In genomic region chr2:120422761-120423160, GRCh38 we compare ENCODE assay signal across 16 cellular contexts.
A peak's percentile ranks its signal among the peaks of the same experiment; 100 is the strongest.
DNase-seq lines count a peak whose midpoint lies in the region; ATAC-seq and TF ChIP-seq lines count a peak whose summit lies in the region.
"Had no signal": no experiment of that assay in that cellular context is flagged by ENCODE, and none has a peak within 500 bp of the region (broad histone marks: within the 10 kb centered on the region; RNA-seq: fewer than 3 reads in every experiment).

No MANE protein-coding gene starts in this region.

- peak; percentile 70 for DNase-seq in cardiac septum (ENCODE audit: low spot score)
- no peak for DNase-seq in Right ventricle myocardium superior
- peak; percentile 47 for DNase-seq in osteoblast (ENCODE audit: insufficient read length, low spot score, missing footprints)
- DNase-seq in type B pancreatic cell (ENCODE audit: extremely low spot score, unreplicated experiment), result peak; percentile 52
- no peak for DNase-seq in occipital lobe (lab: John Stamatoyannopoulos, UW)
- no peak for DNase-seq in NCI-H1105 (lab: John Stamatoyannopoulos, UW)
- no peak for DNase-seq in glutamatergic neuron
- DNase-seq: CD8-positive, alpha-beta memory T cell; Karpas-422; MV-4-11; NCI-H1694 treated with DMSO at 0.1 percent for 48 hours; NCI-H446; NCI-H526; OCI-M1 had no signal

- H3K36me3 ChIP-seq in osteoblast (ENCODE audit: insufficient read depth, low read length), result no peaks in the 10 kb centered on the region
- H3K36me3 ChIP-seq: BLaER1 treated with 17β-estradiol and CSF1 and Interleukin-3, amounts not matched to agents 10 nM and 100 nM had no signal

- H3K79me2 ChIP-seq in osteoblast (ENCODE audit: insufficient read depth, low read length), result no peaks in the 10 kb centered on the region

- H3K9me3 ChIP-seq in osteoblast (ENCODE audit: low read depth, low read length), result no peaks in the 10 kb centered on the region
- H3K9me3 ChIP-seq: BLaER1 treated with 17β-estradiol and CSF1 and Interleukin-3, amounts not matched to agents 10 nM and 100 nM had no signal

- H3K27ac Mint-ChIP-seq in type B pancreatic cell (no peak overlapping the region), glutamatergic neuron (ENCODE audit: unreplicated experiment) (no peak overlapping the region)
- H3K27ac Mint-ChIP-seq: CD8-positive, alpha-beta memory T cell had no signal

- no peak overlapping the region for H2AFZ ChIP-seq in osteoblast (ENCODE audit: low read length)

- H3K27me3 Mint-ChIP-seq in type B pancreatic cell, result peaks cover 49% of the 10 kb centered on the region
- peaks cover 7% of the 10 kb centered on the region for H3K27me3 Mint-ChIP-seq in glutamatergic neuron (ENCODE audit: unreplicated experiment)

- H3K27ac ChIP-seq in VCaP (peak overlapping the region; percentile 81), osteoblast (ENCODE audit: low read depth, low read length) (no peak overlapping the region)
- H3K27ac ChIP-seq: BLaER1 treated with 17β-estradiol and CSF1 and Interleukin-3, amounts not matched to agents 10 nM and 100 nM had no signal

- H3K36me3 Mint-ChIP-seq in type B pancreatic cell (no peaks in the 10 kb centered on the region), glutamatergic neuron (ENCODE audit: unreplicated experiment) (no peaks in the 10 kb centered on the region)
- H3K36me3 Mint-ChIP-seq: CD8-positive, alpha-beta memory T cell had no signal

- no peaks in the 10 kb centered on the region for H3K4me1 Mint-ChIP-seq in type B pancreatic cell (ENCODE audit: unreplicated experiment)
- no peaks in the 10 kb centered on the region for H3K4me1 Mint-ChIP-seq in glutamatergic neuron (ENCODE audit: low read depth, unreplicated experiment)
- H3K4me1 Mint-ChIP-seq: CD8-positive, alpha-beta memory T cell had no signal

- no peaks in the 10 kb centered on the region for H3K9me3 Mint-ChIP-seq in type B pancreatic cell
- H3K9me3 Mint-ChIP-seq in glutamatergic neuron (ENCODE audit: unreplicated experiment), result peaks cover 1% of the 10 kb centered on the region

- peaks cover 53% of the 10 kb centered on the region for H3K27me3 ChIP-seq in osteoblast (ENCODE audit: insufficient read depth, low read length)
- H3K27me3 ChIP-seq: BLaER1 treated with 17β-estradiol and CSF1 and Interleukin-3, amounts not matched to agents 10 nM and 100 nM had no signal

- intact Hi-C loops in cardiac septum (cut with DNase I) (no loop called here), Right ventricle myocardium superior (cut with DNase I) (no loop called here)

- H4K20me1 ChIP-seq in osteoblast (ENCODE audit: insufficient read depth, low read length), result no peaks in the 10 kb centered on the region
- H4K20me1 ChIP-seq: BLaER1 treated with 17β-estradiol and CSF1 and Interleukin-3, amounts not matched to agents 10 nM and 100 nM had no signal

- no peak overlapping the region for H3K4me3 Mint-ChIP-seq in type B pancreatic cell
- no peak overlapping the region for H3K4me3 Mint-ChIP-seq in glutamatergic neuron (ENCODE audit: unreplicated experiment)
- H3K4me3 Mint-ChIP-seq: CD8-positive, alpha-beta memory T cell had no signal

- H3K4me1 ChIP-seq in osteoblast (ENCODE audit: insufficient read depth, low read length), result no peaks in the 10 kb centered on the region
- H3K4me1 ChIP-seq: BLaER1 treated with 17β-estradiol and CSF1 and Interleukin-3, amounts not matched to agents 10 nM and 100 nM had no signal

- H3K4me3 ChIP-seq in osteoblast (ENCODE audit: insufficient read depth, low read length), result no peak overlapping the region
- H3K4me3 ChIP-seq: BLaER1 treated with 17β-estradiol and CSF1 and Interleukin-3, amounts not matched to agents 10 nM and 100 nM had no signal

- no peak for ATAC-seq in Right ventricle myocardium superior (ENCODE audit: poor library complexity)

- TF ChIP-seq CTCF in VCaP (conservative IDR thresholded peaks at IDR 0.05) (no peak), osteoblast (IDR thresholded peaks at IDR 0.05; ENCODE audit: extremely low read depth, low read depth, low read length) (no peak), type B pancreatic cell (conservative IDR thresholded peaks at IDR 0.05) (no peak), glutamatergic neuron (IDR thresholded peaks at IDR 0.05; ENCODE audit: partially characterized antibody, unreplicated experiment) (no peak)

- no peak overlapping the region for H3K4me2 ChIP-seq in osteoblast (ENCODE audit: insufficient read depth, low read length)
- H3K4me2 ChIP-seq: BLaER1 treated with 17β-estradiol and CSF1 and Interleukin-3, amounts not matched to agents 10 nM and 100 nM had no signal

Comparison
In these comparisons a context has a peak if more than half of its experiments do, and no peak if none do; other contexts are left out.
1. DNase-seq: peak in cardiac septum (single experiment), osteoblast (single experiment) and type B pancreatic cell (single experiment); none in Right ventricle myocardium superior (single experiment), occipital lobe (single experiment), NCI-H1105 (single experiment) and glutamatergic neuron (single experiment).